In the genomic region with DNA sequence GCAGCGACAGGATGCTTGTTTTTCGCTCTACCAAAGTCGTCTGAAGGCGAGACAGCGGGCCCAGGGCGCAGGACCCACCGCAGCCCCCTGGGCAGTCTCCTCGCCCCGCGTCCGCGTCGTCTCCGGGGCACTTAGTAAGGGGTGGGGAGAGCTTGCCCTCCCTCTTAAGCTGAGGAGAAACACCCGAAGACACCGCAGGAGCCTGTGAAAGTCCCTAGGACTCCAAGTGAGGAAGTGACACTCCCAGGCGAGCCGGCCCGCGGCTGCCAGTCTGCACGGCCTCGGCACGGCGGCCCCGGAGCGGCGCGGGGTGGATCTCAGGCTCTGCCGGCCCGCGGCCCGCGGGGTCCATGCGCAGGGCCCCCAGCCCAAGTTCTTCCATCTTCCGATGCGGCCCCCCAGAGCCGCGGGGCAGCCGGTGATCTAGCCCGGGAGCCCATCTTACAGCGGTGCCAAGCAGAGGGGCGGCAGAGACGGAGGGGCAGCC, we compare ENCODE assay signal across 8 cellular contexts. TPM values are rescaled to one million over a fixed set of nuclear protein-coding genes. Genes with fewer than 3 reads are reported as not detected.
DNase-seq lines count a peak whose midpoint lies in the region; ATAC-seq and TF ChIP-seq lines count a peak whose summit lies in the region.

No MANE protein-coding gene starts in this region.

- H3K27ac ChIP-seq in CD4-positive, alpha-beta T cell (ENCODE audit: low read depth, low read length) = peak overlapping the region; percentile 96
- peak overlapping the region; percentile 81 for H3K27ac ChIP-seq in layer of hippocampus (ENCODE audit: low read depth, low read length)

- POLR2A ChIA-PET in CD4-positive, alpha-beta T cell (lab: Charles Lee) = interaction anchor here (0.7 to 5.3 kb wide), 22 partner anchors 9 to 1056 kb away, joined by 3 to 68 read pairs (median 4); partner anchors contain the start of genes B4GALT4, TIMMDC1 and TMEM39A

- H3K4me3 Mint-ChIP-seq in CD4-positive, alpha-beta T cell = peak overlapping the region; percentile 84
- peak overlapping the region; percentile 91 to 94 (median 93) for H3K4me3 Mint-ChIP-seq in brain

- intact Hi-C loops in CD4-positive, alpha-beta T cell (cut with DNase I, micrococcal nuclease) = loop anchor here (1.0 to 10.0 kb wide), 7 partner anchors 29 to 790 kb away; partner anchors contain the start of genes POGLUT1 (in 2 of the 2), B4GALT4 (in 1 of the 2) and TMEM39A (in 1 of the 2)

- ATAC-seq in CD4-positive, alpha-beta T cell (ENCODE audit: poor library complexity) = peak; percentile 42
- ATAC-seq in GM19397 (IDR thresholded peaks at IDR 0.05; ENCODE audit: unreplicated experiment) = peak; percentile 57
- ATAC-seq in HG03469 (IDR thresholded peaks at IDR 0.05; ENCODE audit: unreplicated experiment) = peak; percentile 56

- H3K4me1 Mint-ChIP-seq in CD4-positive, alpha-beta T cell (ENCODE audit: low read depth) = peaks cover 74% of the 10 kb centered on the region
- H3K4me1 Mint-ChIP-seq in brain = peaks cover 47% of the 10 kb centered on the region

- peak overlapping the region; percentile 100 for H3K27ac Mint-ChIP-seq in CD4-positive, alpha-beta T cell
- peak overlapping the region; percentile 85 to 96 (median 94) for H3K27ac Mint-ChIP-seq in brain

- TF ChIP-seq CTCF in CD4-positive, alpha-beta T cell (IDR thresholded peaks at IDR 0.05) = no peak
- no peak for TF ChIP-seq CTCF in brain (conservative IDR thresholded peaks at IDR 0.05)

- CTCF ChIA-PET in CD4-positive, alpha-beta T cell (lab: Charles Lee) = interaction anchor here (0.7 to 3.9 kb wide), 5 partner anchors 24 to 387 kb away, joined by 3 to 22 read pairs (median 5); partner anchors contain the start of gene B4GALT4

- H3K9me3 Mint-ChIP-seq in CD4-positive, alpha-beta T cell = no peaks in the 10 kb centered on the region
- H3K9me3 Mint-ChIP-seq in brain = peaks cover 0 to 2% (median 0%) of the 10 kb centered on the region in 5 experiments

- H3K36me3 Mint-ChIP-seq in CD4-positive, alpha-beta T cell (ENCODE audit: low read depth) = peaks cover 22% of the 10 kb centered on the region
- no peaks in the 10 kb centered on the region for H3K36me3 Mint-ChIP-seq in brain

- H3K27me3 ChIP-seq in CD4-positive, alpha-beta T cell (ENCODE audit: control insufficient read depth, insufficient read depth, low read length) = no peaks in the 10 kb centered on the region
- H3K27me3 ChIP-seq in layer of hippocampus (ENCODE audit: control insufficient read depth, insufficient read depth, low read length) = no peaks in the 10 kb centered on the region

- H3K27me3 Mint-ChIP-seq in CD4-positive, alpha-beta T cell = no peaks in the 10 kb centered on the region
- H3K27me3 Mint-ChIP-seq in brain = peaks cover 18% of the 10 kb centered on the region

- DNase-seq in CD4-positive, alpha-beta T cell = peak; percentile 23 to 66 (median 50)
- peak; percentile 73 for DNase-seq in T-helper 22 cell (ENCODE audit: low read depth)
- peak; percentile 56 for DNase-seq in stimulated activated CD4-positive, alpha-beta T cell treated with anti-CD3 and anti-CD28 coated beads, Interleukin-4, amount 100 ng/mL, for 4 hours
- no peak for DNase-seq in NCI-H2081 (lab: John Stamatoyannopoulos, UW)

- no peaks in the 10 kb centered on the region for H3K9me3 ChIP-seq in CD4-positive, alpha-beta T cell (ENCODE audit: control insufficient read depth, low read length)

RNA-seq across cellular contexts. Expression of gene ARHGAP31, which starts 0.3 kb away (rescaled TPM):
- total RNA-seq in CD4-positive, alpha-beta T cell = 1 to 10 TPM; 2.4 to 2.9 TPM
- polyA plus RNA-seq in brain (ENCODE audit: insufficient read depth, low read depth, low replicate concordance) = 3.9 TPM

RNA-seq across cellular contexts. Expression of gene B4GALT4, which starts 53.8 kb away (rescaled TPM):
- 10 to 100 TPM; 26.2 to 29.5 TPM for total RNA-seq in CD4-positive, alpha-beta T cell
- 11.4 TPM for polyA plus RNA-seq in brain (ENCODE audit: insufficient read depth, low read depth, low replicate concordance)

Comparison
In these comparisons a context has a peak if more than half of its experiments do, and no peak if none do; other contexts are left out.
1. DNase-seq: peak in CD4-positive, alpha-beta T cell (10 of 10), T-helper 22 cell (single experiment) and stimulated activated CD4-positive, alpha-beta T cell treated with anti-CD3 and anti-CD28 coated beads, Interleukin-4, amount 100 ng/mL, for 4 hours (2 of 2); none in NCI-H2081 (0 of 2).
2. Peak in every context shown above with its lines, with median percentiles within 50 percentile points of each other: ATAC-seq.